In the genomic region with DNA sequence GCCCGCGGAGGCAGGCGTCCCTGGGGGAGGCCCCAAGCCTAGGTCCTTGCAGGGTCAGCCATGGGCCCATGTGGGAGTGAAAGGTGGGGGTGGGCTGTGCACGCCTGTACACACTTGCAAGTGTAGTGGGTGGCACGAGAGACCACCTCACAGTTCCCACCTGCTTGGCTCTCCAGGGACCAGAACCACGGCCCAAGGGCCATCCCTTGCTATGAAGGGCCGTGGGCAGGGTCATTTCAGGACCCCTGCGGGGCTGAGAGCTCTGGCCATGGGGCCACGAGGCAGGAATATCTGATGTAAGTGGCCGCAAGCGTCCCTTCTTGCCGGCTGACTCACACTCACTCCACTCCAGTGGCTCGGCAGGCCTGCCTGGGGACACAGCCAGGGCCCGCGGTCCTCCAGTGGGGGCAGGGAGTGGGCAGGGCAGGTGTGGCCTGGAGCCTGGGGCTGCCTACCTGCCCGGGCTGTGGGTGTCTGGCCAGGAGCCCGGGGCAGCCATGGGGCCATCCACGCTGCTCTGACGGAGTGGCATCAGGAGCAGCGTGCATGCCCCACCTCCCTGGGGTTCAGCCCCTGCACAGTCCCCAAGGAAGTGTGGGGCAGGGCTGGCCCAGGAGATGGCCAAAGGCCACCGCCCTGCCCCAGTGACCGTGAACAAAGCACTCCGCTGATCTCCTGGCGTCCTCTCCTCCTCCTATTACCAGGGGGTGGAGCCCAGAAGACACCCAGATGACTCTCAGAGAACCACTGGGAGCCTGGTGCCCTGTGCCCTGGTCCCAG, we compare ENCODE assay signal across 8 cellular contexts. TPM values are rescaled to one million over a fixed set of nuclear protein-coding genes. Genes with fewer than 3 reads are reported as not detected.
DNase-seq lines count a peak whose midpoint lies in the region; ATAC-seq and TF ChIP-seq lines count a peak whose summit lies in the region.

No MANE protein-coding gene starts in this region.

- intact Hi-C loops in naive thymus-derived CD4-positive, alpha-beta T cell (cut with micrococcal nuclease) = loop anchor here (1.0 to 5.0 kb wide), 3 partner anchors 17 to 197 kb away; partner anchors contain the start of gene KLF16 (in 1 of the 2)

- DNase-seq in HCEC 1CT (peak; percentile 17), erythroblast (lab: John Stamatoyannopoulos, UW) (peak; percentile 77 to 89), GM10248 (ENCODE audit: extremely low spot score) (no peak), GF-D8 (lab: John Stamatoyannopoulos, UW) (no peak), SKM-1 (lab: John Stamatoyannopoulos, UW; ENCODE audit: unreplicated experiment) (no peak)
- no peak for DNase-seq in naive thymus-derived CD4-positive, alpha-beta T cell

- H3K27me3 ChIP-seq in naive thymus-derived CD4-positive, alpha-beta T cell (ENCODE audit: control insufficient read depth in 2 of 2, insufficient read depth in 2 of 2, low read length in 2 of 2) = no peaks in the 10 kb centered on the region

- no peak overlapping the region for H3K4me3 ChIP-seq in naive thymus-derived CD4-positive, alpha-beta T cell (ENCODE audit: low read length)

- H3K27ac ChIP-seq in 22Rv1 = peak overlapping the region; percentile 99
- peak overlapping the region; percentile 99 for H3K27ac ChIP-seq in naive thymus-derived CD4-positive, alpha-beta T cell (ENCODE audit: low read depth, low read length)

- CTCF ChIA-PET in naive thymus-derived CD4-positive, alpha-beta T cell (lab: Charles Lee) = no interaction called here
- CTCF ChIA-PET in GM10248 (lab: Yijun Ruan, JAX) = interaction anchor here (1.4 kb wide), 1 partner anchor 28 kb away, joined by 4 read pairs; no protein-coding TSS in a partner anchor

- H3K9me3 ChIP-seq in naive thymus-derived CD4-positive, alpha-beta T cell (ENCODE audit: control insufficient read depth in 2 of 3, low read length in 3 of 3) = no peaks in the 10 kb centered on the region

- H3K4me3 Mint-ChIP-seq in naive thymus-derived CD4-positive, alpha-beta T cell = peak overlapping the region; percentile 91 to 97 (median 94)

- no peaks in the 10 kb centered on the region for H3K36me3 Mint-ChIP-seq in naive thymus-derived CD4-positive, alpha-beta T cell

- TF ChIP-seq CTCF in 22Rv1 (IDR thresholded peaks at IDR 0.05) (no peak), GM10248 (IDR thresholded peaks at IDR 0.05; ENCODE audit: control extremely low read depth, extremely low read depth, low read depth, missing control alignments) (no peak)

- peaks cover 0 to 4% (median 0%) of the 10 kb centered on the region in 11 donors for H3K9me3 Mint-ChIP-seq in naive thymus-derived CD4-positive, alpha-beta T cell

- no peaks in the 10 kb centered on the region for H3K36me3 ChIP-seq in naive thymus-derived CD4-positive, alpha-beta T cell (ENCODE audit: control insufficient read depth in 2 of 3, insufficient read depth in 3 of 3, low read length in 3 of 3)

- peaks cover 38 to 65% of the 10 kb centered on the region in 2 donors for H3K4me1 ChIP-seq in naive thymus-derived CD4-positive, alpha-beta T cell (ENCODE audit: control insufficient read depth in 2 of 2, insufficient read depth in 2 of 2, low read length in 2 of 2)

- peak overlapping the region; percentile 95 to 99 (median 97) for H3K27ac Mint-ChIP-seq in naive thymus-derived CD4-positive, alpha-beta T cell

- no peaks in the 10 kb centered on the region for H3K27me3 Mint-ChIP-seq in naive thymus-derived CD4-positive, alpha-beta T cell

- POLR2A ChIA-PET in naive thymus-derived CD4-positive, alpha-beta T cell (lab: Charles Lee) = interaction anchor here (0.6 to 4.1 kb wide), 10 partner anchors 8 to 36 kb away, joined by 3 to 41 read pairs (median 4); partner anchors contain the start of genes MKNK2 and MOB3A
- POLR2A ChIA-PET in GM10248 (lab: Yijun Ruan, JAX) = interaction anchor here (0.6 to 3.5 kb wide), 4 partner anchors 8 to 87 kb away, joined by 3 to 13 read pairs (median 6); partner anchors contain the start of gene MKNK2

- peaks cover 25 to 78% (median 38%) of the 10 kb centered on the region in 7 donors for H3K4me1 Mint-ChIP-seq in naive thymus-derived CD4-positive, alpha-beta T cell

- peak; percentile 56 for ATAC-seq in SK-N-SH treated with all-trans-retinoic acid at 6 μM for 48 hours
- ATAC-seq in naive thymus-derived CD4-positive, alpha-beta T cell = no peak

- TF ChIP-seq POLR2A in erythroblast (IDR thresholded peaks at IDR 0.05; ENCODE audit: low read length) = peak; percentile 39

TF ChIP-seq in SK-N-SH treated with all-trans-retinoic acid at 6 μM for 48 hours, 23 proteins besides CTCF, POLR2A, EP300 and RAD21:
- TF ChIP-seq ZNF565 (CRISPR knock-in tag; conservative IDR thresholded peaks at IDR 0.05; ENCODE audit: low read depth) (0 out of 2 replicates have a peak, but pooled peaks have one; percentile 67), ZNF8 (CRISPR knock-in tag; IDR thresholded peaks at IDR 0.05) (no peak), ZFP3 (CRISPR knock-in tag; IDR thresholded peaks at IDR 0.05) (0 out of 2 replicates have a peak, but pooled peaks have one; percentile 25), TOX (CRISPR knock-in tag; IDR thresholded peaks at IDR 0.05; ENCODE audit: borderline replicate concordance) (no peak)

RNA-seq across cellular contexts. Expression of gene MKNK2, which starts 8.6 kb away (rescaled TPM):
- total RNA-seq in naive thymus-derived CD4-positive, alpha-beta T cell = 100 to 1,000 TPM; 190 to 347 (median 238) TPM
- polyA plus RNA-seq in naive thymus-derived CD4-positive, alpha-beta T cell = 10 to 100 TPM; 28.8 to 52.9 TPM

RNA-seq across cellular contexts. Expression of gene MOB3A, which starts 36.5 kb away (rescaled TPM):
- total RNA-seq in naive thymus-derived CD4-positive, alpha-beta T cell = 100 to 1,000 TPM in 4 of 5 experiments, 10 to 100 TPM in 1; 93.2 to 269 (median 117) TPM
- polyA plus RNA-seq in naive thymus-derived CD4-positive, alpha-beta T cell = 100 to 1,000 TPM in 1 of 2 donors, 10 to 100 TPM in 1; 49.5 to 114 TPM

RNA-seq across cellular contexts. Expression of gene IZUMO4, which starts 37.1 kb away (rescaled TPM):
- total RNA-seq in naive thymus-derived CD4-positive, alpha-beta T cell = 10 to 100 TPM; 12.2 to 26.8 (median 15.7) TPM
- polyA plus RNA-seq in naive thymus-derived CD4-positive, alpha-beta T cell = 1 to 10 TPM in 1 of 2 donors, under 1 TPM in 1; 0.73 to 1.9 TPM

RNA-seq across cellular contexts. Expression of gene BTBD2, which starts 44.1 kb away (rescaled TPM):
- 10 to 100 TPM; 53.0 to 70.8 (median 67.5) TPM for total RNA-seq in naive thymus-derived CD4-positive, alpha-beta T cell
- polyA plus RNA-seq in naive thymus-derived CD4-positive, alpha-beta T cell = 1 to 10 TPM; 5.2 to 6.5 TPM

Comparison
In these comparisons a context has a peak if more than half of its experiments do, and no peak if none do; other contexts are left out.
1. DNase-seq: peak in HCEC 1CT (single experiment) and erythroblast (2 of 2); none in naive thymus-derived CD4-positive, alpha-beta T cell (0 of 9), GM10248 (single experiment), GF-D8 (single experiment) and SKM-1 (single experiment).